Comparison of ENCODE assay signal across 11 cellular contexts in the genomic region with DNA sequence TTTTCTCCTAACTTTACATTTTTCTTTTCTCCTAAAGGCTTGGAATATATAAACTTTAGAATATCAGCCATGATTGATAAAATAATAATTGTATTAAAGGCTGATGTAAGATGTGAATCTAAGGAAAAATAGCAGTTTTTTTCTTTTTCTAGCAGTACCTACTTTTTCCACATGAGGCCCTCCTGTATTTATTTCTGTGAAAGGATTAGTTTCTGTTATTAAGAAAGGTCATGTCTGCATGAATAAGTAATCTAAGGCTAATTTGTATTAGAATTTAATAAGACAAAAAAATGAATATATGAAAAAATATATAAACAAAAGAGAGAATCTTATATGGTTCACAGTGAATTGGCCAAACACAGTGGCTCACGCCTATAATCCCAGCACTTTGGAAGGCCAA.
DNase-seq lines count a peak whose midpoint lies in the region; ATAC-seq, FAIRE-seq and TF ChIP-seq lines count a peak whose summit lies in the region.
"Had no signal": no experiment of that assay in that cellular context is flagged by ENCODE, and none has a peak within 500 bp of the region (broad histone marks: within the 10 kb centered on the region; RNA-seq: fewer than 3 reads in every experiment).

No MANE protein-coding gene starts in this region.

- in situ Hi-C loops in Panc1 (cut with HindIII; ENCODE audit: low pct_unique_long_range_greater_than_20kb, low sequenced_read_pairs): no loop called here

- H3K27ac ChIP-seq in Panc1 (ENCODE audit: low read length): no peak overlapping the region
- no peak overlapping the region for H3K27ac ChIP-seq in esophagus muscularis mucosa (replicated peaks in 1 of 4)
- H3K27ac ChIP-seq in small intestine (ENCODE audit: low read depth in 1 of 2, low read length in 1 of 2): no peak overlapping the region

- H3K4me1 ChIP-seq in Panc1 (ENCODE audit: control insufficient read depth, insufficient read depth, low read length) (no peaks in the 10 kb centered on the region), esophagus muscularis mucosa (no peaks in the 10 kb centered on the region), small intestine (ENCODE audit: control insufficient read depth in 2 of 2, insufficient read depth in 1 of 2, low read depth in 1 of 2, low read length in 1 of 2) (no peaks in the 10 kb centered on the region)

- H3K27me3 ChIP-seq in Panc1 (ENCODE audit: control insufficient read depth, insufficient read depth, low read length): no peaks in the 10 kb centered on the region
- no peaks in the 10 kb centered on the region for H3K27me3 ChIP-seq in esophagus muscularis mucosa
- no peaks in the 10 kb centered on the region for H3K27me3 ChIP-seq in small intestine (ENCODE audit: control insufficient read depth in 2 of 2, insufficient read depth in 2 of 2, low read length in 2 of 2)

- intact Hi-C loops in Panc1 (cut with micrococcal nuclease; ENCODE audit: unreplicated experiment): no loop called here
- intact Hi-C loops in esophagus muscularis mucosa (cut with DNase I): loop anchor here (10.0 kb wide), 1 partner anchor 301 kb away; no protein-coding TSS in a partner anchor

- no peaks in the 10 kb centered on the region for H3K36me3 ChIP-seq in Panc1 (ENCODE audit: control insufficient read depth, insufficient read depth, low read length)
- no peaks in the 10 kb centered on the region for H3K36me3 ChIP-seq in esophagus muscularis mucosa
- H3K36me3 ChIP-seq in small intestine (ENCODE audit: control insufficient read depth in 2 of 2, insufficient read depth in 2 of 2, low read length in 2 of 2): no peaks in the 10 kb centered on the region

- DNase-seq in NCI-H2171 treated with DMSO at 0.1 percent for 48 hours (lab: John Stamatoyannopoulos, UW) (peak; percentile 37), NCI-H2171 (lab: John Stamatoyannopoulos, UW) (no peak), Panc1 (ENCODE audit: low read depth, low spot score) (no peak), esophagus muscularis mucosa (ENCODE audit: extremely low spot score) (no peak), small intestine (no peak), GM12892 (ENCODE audit: insufficient read length) (no peak), SKM-1 (lab: John Stamatoyannopoulos, UW; ENCODE audit: unreplicated experiment) (no peak)
- no peak for DNase-seq in activated CD4-positive, alpha-beta T cell treated with anti-CD3 and anti-CD28 coated beads for 4 hours
- DNase-seq: activated CD4-positive, alpha-beta T cell treated with anti-CD3 and anti-CD28 coated beads, Interleukin-2, amount 10 ng/mL, durations not matched to agents 24 days and 14 days; effector CD8-positive, alpha-beta T cell; naive B cell had no signal

- H3K4me3 ChIP-seq in Panc1 (ENCODE audit: low read depth in 2 of 2, low read length in 2 of 2): no peak overlapping the region
- H3K4me3 ChIP-seq in esophagus muscularis mucosa: no peak overlapping the region
- no peak overlapping the region for H3K4me3 ChIP-seq in small intestine (ENCODE audit: low read depth in 1 of 2, low read length in 2 of 2)

- TF ChIP-seq CTCF in Panc1 (IDR thresholded peaks at IDR 0.05) (peak; percentile 10; the same call in 1 of the 2 replicates), esophagus muscularis mucosa (IDR thresholded peaks at IDR 0.05) (peak; percentile 30 to 52 (median 31))

- CTCF ChIA-PET in Panc1 (lab: Charles Lee): interaction anchor here (0.8 kb wide), 1 partner anchor 184 kb away, joined by 3 read pairs; no protein-coding TSS in a partner anchor

- no peak for ATAC-seq in Panc1

- BruUV-seq in Panc1 (replicated peaks; lab: Mats Ljungman, UMichigan): no TSS peak

- FAIRE-seq in small intestine (lab: Jason Lieb, UNC) (peak; percentile 39), GM12892 (lab: Jason Lieb, UNC) (no peak)

- WGBS in esophagus muscularis mucosa: 95% methylated on average over 1 of the region's 1 CpG
- 88 to 95% (median 92%) methylated on average over 1 of the region's 1 CpG for WGBS in small intestine, 3 donors

- no peak for TF ChIP-seq EP300 in esophagus muscularis mucosa (IDR thresholded peaks at IDR 0.05)

- POLR2A ChIA-PET in Panc1 (lab: Charles Lee): no interaction called here

- H3K9me3 ChIP-seq in Panc1 (ENCODE audit: control insufficient read depth, insufficient read depth, low read depth, low read length) (no peaks in the 10 kb centered on the region), esophagus muscularis mucosa (no peaks in the 10 kb centered on the region), small intestine (ENCODE audit: control insufficient read depth, low read depth) (no peaks in the 10 kb centered on the region)

- TF ChIP-seq POLR2A in esophagus muscularis mucosa (IDR thresholded peaks at IDR 0.05; ENCODE audit: low read depth): no peak
- no peak for TF ChIP-seq POLR2A in GM12892 (IDR thresholded peaks at IDR 0.05; ENCODE audit: low read depth, low read length)
